Comparison of ENCODE assay signal across 26 cellular contexts in genomic region chr6:100220543-100220942, GRCh38.
"Had no signal": no experiment of that assay in that cellular context is flagged by ENCODE, and none has a peak within 500 bp of the region (broad histone marks: within the 10 kb centered on the region; RNA-seq: fewer than 3 reads in every experiment).

No MANE protein-coding gene starts in this region.

- ATAC-seq: activated T-helper 17 cell treated with anti-CD3 and anti-CD28 coated beads, Interleukin-2, amount 50 U/mL, for 72 hours; T-helper 17 cell had no signal

- H3K9me3 ChIP-seq: MG63, SJCRH30 had no signal

- H3K4me3 ChIP-seq: MG63, SJCRH30 had no signal

- H3K27ac ChIP-seq: SJCRH30 had no signal

- H3K36me3 ChIP-seq: MG63, SJCRH30 had no signal

- FAIRE-seq: astrocyte had no signal

- H3K27me3 ChIP-seq: MG63, SJCRH30 had no signal

- DNase-seq: activated B cell treated with CpG ODN at 0.5 μM for 24 hours; activated CD4-positive, alpha-beta memory T cell treated with anti-CD3 and anti-CD28 coated beads for 36 hours; activated CD4-positive, alpha-beta T cell treated with anti-CD3 and anti-CD28 coated beads for 1 hour; activated CD4-positive, alpha-beta T cell treated with anti-CD3 and anti-CD28 coated beads, Interleukin-2, amount 10 ng/mL, durations not matched to agents 7 days and 5 days; activated CD8-positive, alpha-beta memory T cell treated with anti-CD3 and anti-CD28 coated beads for 24 hours; activated gamma-delta T cell; activated naive CD4-positive, alpha-beta T cell treated with anti-CD3 and anti-CD28 coated beads for 36 hours; activated T-cell treated with anti-CD3 and anti-CD28 coated beads for 4 hours; activated T-cell treated with anti-CD3 and anti-CD28 coated beads, Interleukin-2, amount 50 U/mL, for 48 hours; amygdala; Kasumi-1; KBM-7; MG63; NCI-H1105 treated with DMSO at 0.1 percent for 48 hours; NCI-H1436 treated with DMSO at 0.1 percent for 48 hours; NCI-H187; NCI-H2081; NCI-H446; NCI-H524; Right ventricle myocardium superior; RPMI8226; SJCRH30; T-helper 17 cell; T-helper 9 cell had no signal
